Comparison of ENCODE assay signal across 1 cellular context in the genomic region with DNA sequence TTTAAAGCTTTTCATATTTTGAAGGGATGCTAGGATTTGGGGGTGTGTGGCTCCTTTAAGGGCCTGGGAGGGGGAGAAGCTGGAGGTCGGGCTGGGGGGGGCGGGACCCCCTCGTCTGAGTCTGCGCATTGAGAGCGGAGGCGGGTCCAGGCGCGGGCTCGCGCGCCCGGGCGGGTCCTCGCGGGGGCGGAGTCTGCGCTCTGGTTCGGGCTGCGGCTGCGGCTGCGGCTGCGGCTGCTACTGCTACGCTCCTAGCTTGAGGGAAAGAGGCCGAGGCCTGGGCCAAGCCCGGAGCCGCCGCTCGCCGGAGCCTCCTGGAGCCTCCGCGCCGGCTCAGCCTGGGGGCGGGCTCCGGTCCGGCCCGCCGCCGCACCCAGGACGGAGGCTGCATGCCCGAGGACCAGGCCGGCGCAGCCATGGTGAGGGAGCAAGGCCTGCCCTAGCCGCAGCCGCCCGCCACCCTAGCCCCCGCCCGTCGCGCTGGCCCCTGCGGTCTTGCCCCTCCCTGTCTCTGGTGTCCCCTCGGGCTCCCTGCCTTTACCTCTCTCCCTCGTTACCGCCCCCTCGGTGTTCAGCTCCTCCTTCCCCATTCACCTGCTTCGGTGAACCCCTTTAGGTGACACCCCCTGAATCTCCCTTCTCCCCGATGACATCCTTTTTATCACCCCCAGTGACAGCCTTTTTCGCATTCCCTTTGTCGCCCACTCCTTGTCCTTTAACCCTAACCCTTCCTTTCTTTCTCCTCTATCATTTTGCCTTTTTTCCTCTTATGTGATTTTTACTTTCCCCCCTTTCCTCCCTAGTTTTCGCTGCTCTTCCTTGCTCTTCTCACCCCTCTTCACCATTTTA.
A peak's percentile ranks its signal among the peaks of the same experiment; 100 is the strongest.
TF ChIP-seq lines count a peak whose summit lies in the region.

A gene (plus strand): TSS at position 189 of the 849 bp plus-strand sequence. CDS start 201 bp downstream, at position 390.

TF ChIP-seq in HepG2, 621 proteins besides CTCF, POLR2A, EP300 and RAD21 (continued from another document and continues in another):
- TF ChIP-seq, protein P1, sequence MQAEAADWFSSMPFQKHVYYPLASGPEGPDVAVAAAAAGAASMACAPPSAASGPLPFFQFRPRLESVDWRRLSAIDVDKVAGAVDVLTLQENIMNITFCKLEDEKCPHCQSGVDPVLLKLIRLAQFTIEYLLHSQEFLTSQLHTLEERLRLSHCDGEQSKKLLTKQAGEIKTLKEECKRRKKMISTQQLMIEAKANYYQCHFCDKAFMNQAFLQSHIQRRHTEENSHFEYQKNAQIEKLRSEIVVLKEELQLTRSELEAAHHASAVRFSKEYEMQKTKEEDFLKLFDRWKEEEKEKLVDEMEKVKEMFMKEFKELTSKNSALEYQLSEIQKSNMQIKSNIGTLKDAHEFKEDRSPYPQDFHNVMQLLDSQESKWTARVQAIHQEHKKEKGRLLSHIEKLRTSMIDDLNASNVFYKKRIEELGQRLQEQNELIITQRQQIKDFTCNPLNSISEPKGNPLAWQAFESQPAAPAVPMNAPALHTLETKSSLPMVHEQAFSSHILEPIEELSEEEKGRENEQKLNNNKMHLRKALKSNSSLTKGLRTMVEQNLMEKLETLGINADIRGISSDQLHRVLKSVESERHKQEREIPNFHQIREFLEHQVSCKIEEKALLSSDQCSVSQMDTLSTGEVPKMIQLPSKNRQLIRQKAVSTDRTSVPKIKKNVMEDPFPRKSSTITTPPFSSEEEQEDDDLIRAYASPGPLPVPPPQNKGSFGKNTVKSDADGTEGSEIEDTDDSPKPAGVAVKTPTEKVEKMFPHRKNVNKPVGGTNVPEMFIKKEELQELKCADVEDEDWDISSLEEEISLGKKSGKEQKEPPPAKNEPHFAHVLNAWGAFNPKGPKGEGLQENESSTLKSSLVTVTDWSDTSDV (CRISPR knock-in tag; IDR thresholded peaks at IDR 0.05): peak; percentile 50; the same call in 1 of the 2 replicates
- TF ChIP-seq ZNF766 (CRISPR knock-in tag; IDR thresholded peaks at IDR 0.05; ENCODE audit: borderline replicate concordance) (peak; percentile 70; the same call in 1 of the 2 replicates), TAF1 (CRISPR knock-in tag; IDR thresholded peaks at IDR 0.05) (peak; percentile 41; the same call in 1 of the 2 replicates), ZNF768 (CRISPR knock-in tag; IDR thresholded peaks at IDR 0.05) (peak; percentile 53; the same call in 1 of the 2 replicates), ZNF564 (CRISPR knock-in tag; IDR thresholded peaks at IDR 0.05) (0 out of 2 replicates have a peak, but pooled peaks have one; percentile 32), ZFX (CRISPR knock-in tag; IDR thresholded peaks at IDR 0.05; ENCODE audit: low read depth) (peak; percentile 98), ZSCAN31 (CRISPR knock-in tag; IDR thresholded peaks at IDR 0.05; ENCODE audit: low read depth) (0 out of 2 replicates have a peak, but pooled peaks have one; percentile 35), MAZ (IDR thresholded peaks at IDR 0.05; ENCODE audit: borderline replicate concordance, low read depth, low read length) (0 out of 2 replicates have a peak, but pooled peaks have one; percentile 27), MAZ (CRISPR knock-in tag; IDR thresholded peaks at IDR 0.05; ENCODE audit: low read depth) (no peak), SIX1 (CRISPR knock-in tag; IDR thresholded peaks at IDR 0.05; ENCODE audit: borderline replicate concordance) (no peak), ZMYM3 (CRISPR knock-in tag; IDR thresholded peaks at IDR 0.05) (no peak), ZNF75D (CRISPR knock-in tag; IDR thresholded peaks at IDR 0.05; ENCODE audit: borderline replicate concordance) (no peak), DMAP1 (CRISPR knock-in tag; IDR thresholded peaks at IDR 0.05) (no peak), ESRRA (CRISPR knock-in tag; IDR thresholded peaks at IDR 0.05; ENCODE audit: low read depth) (0 out of 2 replicates have a peak, but pooled peaks have one; percentile 42), ZIK1 (CRISPR knock-in tag; IDR thresholded peaks at IDR 0.05; ENCODE audit: borderline replicate concordance, low read depth) (0 out of 2 replicates have a peak, but pooled peaks have one; percentile 48)
- TF ChIP-seq, protein P2, sequence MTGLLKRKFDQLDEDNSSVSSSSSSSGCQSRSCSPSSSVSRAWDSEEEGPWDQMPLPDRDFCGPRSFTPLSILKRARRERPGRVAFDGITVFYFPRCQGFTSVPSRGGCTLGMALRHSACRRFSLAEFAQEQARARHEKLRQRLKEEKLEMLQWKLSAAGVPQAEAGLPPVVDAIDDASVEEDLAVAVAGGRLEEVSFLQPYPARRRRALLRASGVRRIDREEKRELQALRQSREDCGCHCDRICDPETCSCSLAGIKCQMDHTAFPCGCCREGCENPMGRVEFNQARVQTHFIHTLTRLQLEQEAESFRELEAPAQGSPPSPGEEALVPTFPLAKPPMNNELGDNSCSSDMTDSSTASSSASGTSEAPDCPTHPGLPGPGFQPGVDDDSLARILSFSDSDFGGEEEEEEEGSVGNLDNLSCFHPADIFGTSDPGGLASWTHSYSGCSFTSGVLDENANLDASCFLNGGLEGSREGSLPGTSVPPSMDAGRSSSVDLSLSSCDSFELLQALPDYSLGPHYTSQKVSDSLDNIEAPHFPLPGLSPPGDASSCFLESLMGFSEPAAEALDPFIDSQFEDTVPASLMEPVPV (CRISPR knock-in tag; IDR thresholded peaks at IDR 0.05): no peak
- TF ChIP-seq, protein P3, sequence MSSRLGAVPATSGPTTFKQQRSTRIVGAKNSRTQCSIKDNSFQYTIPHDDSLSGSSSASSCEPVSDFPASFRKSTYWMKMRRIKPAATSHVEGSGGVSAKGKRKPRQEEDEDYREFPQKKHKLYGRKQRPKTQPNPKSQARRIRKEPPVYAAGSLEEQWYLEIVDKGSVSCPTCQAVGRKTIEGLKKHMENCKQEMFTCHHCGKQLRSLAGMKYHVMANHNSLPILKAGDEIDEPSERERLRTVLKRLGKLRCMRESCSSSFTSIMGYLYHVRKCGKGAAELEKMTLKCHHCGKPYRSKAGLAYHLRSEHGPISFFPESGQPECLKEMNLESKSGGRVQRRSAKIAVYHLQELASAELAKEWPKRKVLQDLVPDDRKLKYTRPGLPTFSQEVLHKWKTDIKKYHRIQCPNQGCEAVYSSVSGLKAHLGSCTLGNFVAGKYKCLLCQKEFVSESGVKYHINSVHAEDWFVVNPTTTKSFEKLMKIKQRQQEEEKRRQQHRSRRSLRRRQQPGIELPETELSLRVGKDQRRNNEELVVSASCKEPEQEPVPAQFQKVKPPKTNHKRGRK (CRISPR knock-in tag; IDR thresholded peaks at IDR 0.05): peak; percentile 88
- TF ChIP-seq, protein P4, sequence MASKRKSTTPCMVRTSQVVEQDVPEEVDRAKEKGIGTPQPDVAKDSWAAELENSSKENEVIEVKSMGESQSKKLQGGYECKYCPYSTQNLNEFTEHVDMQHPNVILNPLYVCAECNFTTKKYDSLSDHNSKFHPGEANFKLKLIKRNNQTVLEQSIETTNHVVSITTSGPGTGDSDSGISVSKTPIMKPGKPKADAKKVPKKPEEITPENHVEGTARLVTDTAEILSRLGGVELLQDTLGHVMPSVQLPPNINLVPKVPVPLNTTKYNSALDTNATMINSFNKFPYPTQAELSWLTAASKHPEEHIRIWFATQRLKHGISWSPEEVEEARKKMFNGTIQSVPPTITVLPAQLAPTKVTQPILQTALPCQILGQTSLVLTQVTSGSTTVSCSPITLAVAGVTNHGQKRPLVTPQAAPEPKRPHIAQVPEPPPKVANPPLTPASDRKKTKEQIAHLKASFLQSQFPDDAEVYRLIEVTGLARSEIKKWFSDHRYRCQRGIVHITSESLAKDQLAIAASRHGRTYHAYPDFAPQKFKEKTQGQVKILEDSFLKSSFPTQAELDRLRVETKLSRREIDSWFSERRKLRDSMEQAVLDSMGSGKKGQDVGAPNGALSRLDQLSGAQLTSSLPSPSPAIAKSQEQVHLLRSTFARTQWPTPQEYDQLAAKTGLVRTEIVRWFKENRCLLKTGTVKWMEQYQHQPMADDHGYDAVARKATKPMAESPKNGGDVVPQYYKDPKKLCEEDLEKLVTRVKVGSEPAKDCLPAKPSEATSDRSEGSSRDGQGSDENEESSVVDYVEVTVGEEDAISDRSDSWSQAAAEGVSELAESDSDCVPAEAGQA (IDR thresholded peaks at IDR 0.05; ENCODE audit: low read depth): no peak
- TF ChIP-seq, protein P4 (CRISPR knock-in tag; IDR thresholded peaks at IDR 0.05; ENCODE audit: borderline replicate concordance): peak; percentile 66; the same call in 1 of the 2 replicates
- TF ChIP-seq, protein P5, sequence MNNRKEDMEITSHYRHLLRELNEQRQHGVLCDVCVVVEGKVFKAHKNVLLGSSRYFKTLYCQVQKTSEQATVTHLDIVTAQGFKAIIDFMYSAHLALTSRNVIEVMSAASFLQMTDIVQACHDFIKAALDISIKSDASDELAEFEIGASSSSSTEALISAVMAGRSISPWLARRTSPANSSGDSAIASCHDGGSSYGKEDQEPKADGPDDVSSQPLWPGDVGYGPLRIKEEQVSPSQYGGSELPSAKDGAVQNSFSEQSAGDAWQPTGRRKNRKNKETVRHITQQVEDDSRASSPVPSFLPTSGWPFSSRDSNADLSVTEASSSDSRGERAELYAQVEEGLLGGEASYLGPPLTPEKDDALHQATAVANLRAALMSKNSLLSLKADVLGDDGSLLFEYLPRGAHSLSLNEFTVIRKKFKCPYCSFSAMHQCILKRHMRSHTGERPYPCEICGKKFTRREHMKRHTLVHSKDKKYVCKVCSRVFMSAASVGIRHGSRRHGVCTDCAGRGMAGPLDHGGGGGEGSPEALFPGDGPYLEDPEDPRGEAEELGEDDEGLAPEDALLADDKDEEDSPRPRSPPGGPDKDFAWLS (CRISPR knock-in tag; IDR thresholded peaks at IDR 0.05; ENCODE audit: borderline replicate concordance): no peak
- TF ChIP-seq, protein P6, sequence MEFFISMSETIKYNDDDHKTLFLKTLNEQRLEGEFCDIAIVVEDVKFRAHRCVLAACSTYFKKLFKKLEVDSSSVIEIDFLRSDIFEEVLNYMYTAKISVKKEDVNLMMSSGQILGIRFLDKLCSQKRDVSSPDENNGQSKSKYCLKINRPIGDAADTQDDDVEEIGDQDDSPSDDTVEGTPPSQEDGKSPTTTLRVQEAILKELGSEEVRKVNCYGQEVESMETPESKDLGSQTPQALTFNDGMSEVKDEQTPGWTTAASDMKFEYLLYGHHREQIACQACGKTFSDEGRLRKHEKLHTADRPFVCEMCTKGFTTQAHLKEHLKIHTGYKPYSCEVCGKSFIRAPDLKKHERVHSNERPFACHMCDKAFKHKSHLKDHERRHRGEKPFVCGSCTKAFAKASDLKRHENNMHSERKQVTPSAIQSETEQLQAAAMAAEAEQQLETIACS (CRISPR knock-in tag; IDR thresholded peaks at IDR 0.05): peak; percentile 88
- TF ChIP-seq, protein P7, sequence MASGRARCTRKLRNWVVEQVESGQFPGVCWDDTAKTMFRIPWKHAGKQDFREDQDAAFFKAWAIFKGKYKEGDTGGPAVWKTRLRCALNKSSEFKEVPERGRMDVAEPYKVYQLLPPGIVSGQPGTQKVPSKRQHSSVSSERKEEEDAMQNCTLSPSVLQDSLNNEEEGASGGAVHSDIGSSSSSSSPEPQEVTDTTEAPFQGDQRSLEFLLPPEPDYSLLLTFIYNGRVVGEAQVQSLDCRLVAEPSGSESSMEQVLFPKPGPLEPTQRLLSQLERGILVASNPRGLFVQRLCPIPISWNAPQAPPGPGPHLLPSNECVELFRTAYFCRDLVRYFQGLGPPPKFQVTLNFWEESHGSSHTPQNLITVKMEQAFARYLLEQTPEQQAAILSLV (CRISPR knock-in tag; IDR thresholded peaks at IDR 0.05; ENCODE audit: borderline replicate concordance): peak; percentile 21; the same call in 1 of the 2 replicates
- TF ChIP-seq, protein P8, sequence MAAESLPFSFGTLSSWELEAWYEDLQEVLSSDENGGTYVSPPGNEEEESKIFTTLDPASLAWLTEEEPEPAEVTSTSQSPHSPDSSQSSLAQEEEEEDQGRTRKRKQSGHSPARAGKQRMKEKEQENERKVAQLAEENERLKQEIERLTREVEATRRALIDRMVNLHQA (CRISPR knock-in tag; IDR thresholded peaks at IDR 0.05): no peak
- TF ChIP-seq, protein P9, sequence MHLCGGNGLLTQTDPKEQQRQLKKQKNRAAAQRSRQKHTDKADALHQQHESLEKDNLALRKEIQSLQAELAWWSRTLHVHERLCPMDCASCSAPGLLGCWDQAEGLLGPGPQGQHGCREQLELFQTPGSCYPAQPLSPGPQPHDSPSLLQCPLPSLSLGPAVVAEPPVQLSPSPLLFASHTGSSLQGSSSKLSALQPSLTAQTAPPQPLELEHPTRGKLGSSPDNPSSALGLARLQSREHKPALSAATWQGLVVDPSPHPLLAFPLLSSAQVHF (CRISPR knock-in tag; IDR thresholded peaks at IDR 0.05): no peak
- TF ChIP-seq, protein P10, sequence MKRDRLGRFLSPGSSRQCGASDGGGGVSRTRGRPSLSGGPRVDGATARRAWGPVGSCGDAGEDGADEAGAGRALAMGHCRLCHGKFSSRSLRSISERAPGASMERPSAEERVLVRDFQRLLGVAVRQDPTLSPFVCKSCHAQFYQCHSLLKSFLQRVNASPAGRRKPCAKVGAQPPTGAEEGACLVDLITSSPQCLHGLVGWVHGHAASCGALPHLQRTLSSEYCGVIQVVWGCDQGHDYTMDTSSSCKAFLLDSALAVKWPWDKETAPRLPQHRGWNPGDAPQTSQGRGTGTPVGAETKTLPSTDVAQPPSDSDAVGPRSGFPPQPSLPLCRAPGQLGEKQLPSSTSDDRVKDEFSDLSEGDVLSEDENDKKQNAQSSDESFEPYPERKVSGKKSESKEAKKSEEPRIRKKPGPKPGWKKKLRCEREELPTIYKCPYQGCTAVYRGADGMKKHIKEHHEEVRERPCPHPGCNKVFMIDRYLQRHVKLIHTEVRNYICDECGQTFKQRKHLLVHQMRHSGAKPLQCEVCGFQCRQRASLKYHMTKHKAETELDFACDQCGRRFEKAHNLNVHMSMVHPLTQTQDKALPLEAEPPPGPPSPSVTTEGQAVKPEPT (CRISPR knock-in tag; IDR thresholded peaks at IDR 0.05; ENCODE audit: low read depth): peak; percentile 56; the same call in 1 of the 2 replicates
